Comparison of ENCODE assay signal across 19 cellular contexts in genomic region chr14:91484744-91485143, GRCh38. TPM values are rescaled to one million over a fixed set of nuclear protein-coding genes. Genes with fewer than 3 reads are reported as not detected.
DNase-seq lines count a peak whose midpoint lies in the region; ATAC-seq, FAIRE-seq and TF ChIP-seq lines count a peak whose summit lies in the region.
"Had no signal": no experiment of that assay in that cellular context is flagged by ENCODE, and none has a peak within 500 bp of the region (broad histone marks: within the 10 kb centered on the region; RNA-seq: fewer than 3 reads in every experiment).

No MANE protein-coding gene starts in this region.

- H3K4me1 Mint-ChIP-seq in brain: peaks cover 44% of the 10 kb centered on the region
- peaks cover 12 to 38% of the 10 kb centered on the region in 2 donors for H3K4me1 Mint-ChIP-seq in stimulated activated naive B cell treated with anti-CD40 and anti-IgM and Interleukin-4, amounts not matched to agents 10 μg/mL and 1 μg/mL and 100 μg/mL, for 72 hours

- H3K9me3 Mint-ChIP-seq in brain: no peaks in the 10 kb centered on the region
- H3K9me3 Mint-ChIP-seq in stimulated activated naive B cell treated with anti-CD40 and anti-IgM and Interleukin-4, amounts not matched to agents 10 μg/mL and 1 μg/mL and 100 μg/mL, for 72 hours: no peaks in the 10 kb centered on the region
- H3K9me3 Mint-ChIP-seq: T-helper 2 cell treated with Interferon-gamma antibody and Interleukin-4, amounts not matched to agents 5 μg/mL and 100 μg/mL, for 36 hours had no signal

- H3K36me3 ChIP-seq in HepG2 (replicated peaks in 1 of 2; ENCODE audit: control insufficient read depth in 1 of 2, insufficient read depth in 2 of 2, low read length in 2 of 2): peaks cover 22 to 93% of the 10 kb centered on the region in 2 experiments
- H3K36me3 ChIP-seq in right lobe of liver: peaks cover 0 to 57% (median 26%) of the 10 kb centered on the region in 4 donors

- TF ChIP-seq POLR2A in HepG2 (IDR thresholded peaks at IDR 0.05; ENCODE audit: insufficient read depth in 1 of 2, low read depth in 2 of 2, low read length in 2 of 2) (no peak), right lobe of liver (IDR thresholded peaks at IDR 0.05) (no peak)

- no peaks in the 10 kb centered on the region for H3K9me3 ChIP-seq in HepG2 (ENCODE audit: low read length)
- H3K9me3 ChIP-seq in right lobe of liver: no peaks in the 10 kb centered on the region
- H3K9me3 ChIP-seq: MG63, right atrium auricular region had no signal

- POLR2A ChIA-PET in HepG2 (lab: Yijun Ruan, JAX): no interaction called here

- FAIRE-seq in HepG2 (lab: Jason Lieb, UNC): no peak
- FAIRE-seq: islet of Langerhans had no signal

- no peak overlapping the region for H3K4me2 ChIP-seq in HepG2 (ENCODE audit: low read depth, low read length)

- H2AFZ ChIP-seq in HepG2 (ENCODE audit: low read length): no peak overlapping the region

- TF ChIP-seq CTCF in HepG2 (CRISPR knock-in tag; IDR thresholded peaks at IDR 0.05) (no peak), right lobe of liver (IDR thresholded peaks at IDR 0.05) (no peak), brain (conservative IDR thresholded peaks at IDR 0.05) (no peak)

- no peak overlapping the region for H3K9ac ChIP-seq in HepG2 (ENCODE audit: insufficient read depth, low read depth, low read length)

- peaks cover 36% of the 10 kb centered on the region for H3K79me2 ChIP-seq in HepG2 (ENCODE audit: insufficient read depth, low read length)

- ATAC-seq in HepG2 (no peak), right lobe of liver (no peak), HG02610 (IDR thresholded peaks at IDR 0.05; ENCODE audit: unreplicated experiment) (peak; percentile 54), HG03175 (IDR thresholded peaks at IDR 0.05; ENCODE audit: unreplicated experiment) (no peak)
- ATAC-seq in stimulated activated naive B cell treated with anti-CD40 and anti-IgM and Interleukin-4, amounts not matched to agents 10 μg/mL and 1 μg/mL and 100 μg/mL, for 72 hours (replicated peaks): peak in 1 of 2 donors; percentile 55

- no peaks in the 10 kb centered on the region for H3K27me3 Mint-ChIP-seq in brain
- H3K27me3 Mint-ChIP-seq in stimulated activated naive B cell treated with anti-CD40 and anti-IgM and Interleukin-4, amounts not matched to agents 10 μg/mL and 1 μg/mL and 100 μg/mL, for 72 hours: no peaks in the 10 kb centered on the region

- DNase-seq in HepG2 (ENCODE audit: low spot score) (no peak), right lobe of liver (no peak), KG1 (lab: John Stamatoyannopoulos, UW) (no peak), activated gamma-delta T cell (lab: John Stamatoyannopoulos, UW) (no peak)
- no peak for DNase-seq in stimulated activated naive B cell treated with anti-CD40 and anti-IgM and Interleukin-4, amounts not matched to agents 10 μg/mL and 1 μg/mL and 100 μg/mL, for 72 hours
- DNase-seq: activated CD4-positive, alpha-beta T cell treated with anti-CD3 and anti-CD28 coated beads, Interleukin-2, amount 50 U/mL, for 4 hours; GF-D8; head of caudate nucleus; mesendoderm; MG63; NCI-H2029; NCI-H510A; SIG-M5 had no signal

- peaks cover 11% of the 10 kb centered on the region for H4K20me1 ChIP-seq in HepG2 (ENCODE audit: insufficient read depth, low read length)

- TF ChIP-seq EP300 in HepG2 (IDR thresholded peaks at IDR 0.05; ENCODE audit: low read depth in 2 of 2, low read length in 2 of 2) (no peak), HepG2 (CRISPR knock-in tag; IDR thresholded peaks at IDR 0.05; ENCODE audit: borderline replicate concordance) (no peak)

- TF ChIP-seq RAD21 in HepG2 (CRISPR knock-in tag; IDR thresholded peaks at IDR 0.05): no peak

- no peak overlapping the region for H3K4me3 ChIP-seq in HepG2 (replicated peaks in 1 of 3; ENCODE audit: insufficient read depth in 1 of 3, low read depth in 2 of 3, low read length in 3 of 3)
- no peak overlapping the region for H3K4me3 ChIP-seq in right lobe of liver
- H3K4me3 ChIP-seq: MG63, right atrium auricular region had no signal

- H3K4me3 Mint-ChIP-seq in brain: peak overlapping the region in 1 of 5 experiments; percentile 1
- no peak overlapping the region for H3K4me3 Mint-ChIP-seq in stimulated activated naive B cell treated with anti-CD40 and anti-IgM and Interleukin-4, amounts not matched to agents 10 μg/mL and 1 μg/mL and 100 μg/mL, for 72 hours
- H3K4me3 Mint-ChIP-seq: T-helper 2 cell treated with Interferon-gamma antibody and Interleukin-4, amounts not matched to agents 5 μg/mL and 100 μg/mL, for 36 hours had no signal

- intact Hi-C loops in HepG2 (cut with micrococcal nuclease; ENCODE audit: unreplicated experiment) (loop anchor here (10.0 kb wide), 1 partner anchor 80 kb away; no protein-coding TSS in a partner anchor), right lobe of liver (cut with DNase I) (no loop called here)

- in situ Hi-C loops in HepG2 (cut with HindIII; ENCODE audit: extremely low pct_ligation_motif_present, low pct_unique_long_range_greater_than_20kb): no loop called here

- H3K36me3 Mint-ChIP-seq in brain: peaks cover 75% of the 10 kb centered on the region
- H3K36me3 Mint-ChIP-seq in stimulated activated naive B cell treated with anti-CD40 and anti-IgM and Interleukin-4, amounts not matched to agents 10 μg/mL and 1 μg/mL and 100 μg/mL, for 72 hours: peaks cover 44 to 55% of the 10 kb centered on the region in 2 donors

- H3K27ac ChIP-seq in HepG2 (ENCODE audit: extremely low read length, insufficient read depth, low read length) (no peak overlapping the region), right lobe of liver (no peak overlapping the region)
- H3K27ac ChIP-seq: right atrium auricular region had no signal

- H3K27me3 ChIP-seq in HepG2 (ENCODE audit: control insufficient read depth in 1 of 2, insufficient read depth in 2 of 2, low read length in 2 of 2) (no peaks in the 10 kb centered on the region; a peak in 1 of 5 replicates), right lobe of liver (no peaks in the 10 kb centered on the region)
- H3K27me3 ChIP-seq: MG63, right atrium auricular region had no signal

- WGBS in HepG2 (ENCODE audit: low lambda C conversion rate): 95% methylated on average over 2 of the region's 2 CpGs
- WGBS in right lobe of liver (ENCODE audit: insufficient coverage, low coverage, low lambda C conversion rate, missing lambda C conversion rate): 57% methylated on average over 2 of the region's 2 CpGs

- H3K4me1 ChIP-seq in HepG2 (ENCODE audit: insufficient read depth, low read length) (no peaks in the 10 kb centered on the region), right lobe of liver (peaks cover 0 to 31% (median 14%) of the 10 kb centered on the region in 4 donors)

- CTCF ChIA-PET in HepG2 (lab: Yijun Ruan, JAX; ENCODE audit: low intra/inter-chr PET ratio, low total read pairs): no interaction called here

- peak overlapping the region in 4 of 5 experiments; percentile 12 to 39 (median 25) for H3K27ac Mint-ChIP-seq in brain
- H3K27ac Mint-ChIP-seq in stimulated activated naive B cell treated with anti-CD40 and anti-IgM and Interleukin-4, amounts not matched to agents 10 μg/mL and 1 μg/mL and 100 μg/mL, for 72 hours: peak overlapping the region; percentile 72
- H3K27ac Mint-ChIP-seq: T-helper 2 cell treated with Interferon-gamma antibody and Interleukin-4, amounts not matched to agents 5 μg/mL and 100 μg/mL, for 36 hours had no signal

- BruUV-seq in HepG2 (replicated peaks; lab: Mats Ljungman, UMichigan): no TSS peak

TF ChIP-seq in HepG2, 621 proteins besides CTCF, POLR2A, EP300 and RAD21:
- TF ChIP-seq NR2F2 (IDR thresholded peaks at IDR 0.05; ENCODE audit: borderline replicate concordance, low read depth) (no peak), ATF7 (IDR thresholded peaks at IDR 0.05) (0 out of 2 replicates have a peak, but pooled peaks have one; percentile 5), ATF7 (CRISPR knock-in tag; IDR thresholded peaks at IDR 0.05) (no peak), KDM5B (CRISPR knock-in tag; IDR thresholded peaks at IDR 0.05; ENCODE audit: borderline replicate concordance) (no peak)

RNA-seq across cellular contexts. Expression of gene PPP4R3A, which starts 25.4 kb away (rescaled TPM):
- total RNA-seq in HepG2 (2016; rRNA removed; fragmentation: Illumina TruSeq; extraction: Trizol): 57.4 and 89.0 TPM in 2 replicates
- 19.7 and 21.2 TPM in 2 replicates for total RNA-seq in HepG2 (2016; cell fraction: cytosol; rRNA removed; fragmentation: Illumina TruSeq; extraction: Trizol; ENCODE audit: low read depth)
- 60.8 and 82.7 TPM in 2 replicates for total RNA-seq in HepG2 (2016; cell fraction: insoluble cytoplasmic fraction; rRNA removed; fragmentation: Illumina TruSeq; extraction: Trizol)
- total RNA-seq in HepG2 (2016; cell fraction: membrane; rRNA removed; fragmentation: Illumina TruSeq; extraction: Trizol): 40.5 and 42.1 TPM in 2 replicates
- 63.0 and 72.1 TPM in 2 replicates for total RNA-seq in HepG2 (2016; cell fraction: nucleus; rRNA removed; fragmentation: Illumina TruSeq; extraction: Trizol)
- 22.3 and 22.5 TPM in 2 replicates for polyA plus RNA-seq in HepG2 (2011; rRNA removed)
- polyA plus RNA-seq in HepG2 (2011; cell fraction: cytosol; rRNA removed): 11.4 and 17.4 TPM in 2 replicates
- 26.8 and 27.5 TPM in 2 replicates for polyA plus RNA-seq in HepG2 (2011; cell fraction: nucleus; rRNA removed)
- 39.0 and 43.9 TPM in 2 replicates for polyA plus RNA-seq in HepG2 (2012)
- polyA plus RNA-seq in HepG2 (2016; cell fraction: cytosol; fragmentation: Illumina TruSeq; extraction: Trizol; ENCODE audit: low read depth): 4.7 and 5.3 TPM in 2 replicates
- polyA plus RNA-seq in HepG2 (2016; cell fraction: insoluble cytoplasmic fraction; fragmentation: Illumina TruSeq; extraction: Trizol; ENCODE audit: low read depth): 74.1 and 82.9 TPM in 2 replicates
- 18.0 and 19.0 TPM in 2 replicates for polyA plus RNA-seq in HepG2 (2016; cell fraction: membrane; fragmentation: Illumina TruSeq; extraction: Trizol; ENCODE audit: low read depth)
- 99.9 and 101 TPM in 2 replicates for polyA plus RNA-seq in HepG2 (2016; cell fraction: nucleus; fragmentation: Illumina TruSeq; extraction: Trizol; ENCODE audit: insufficient read depth, low read depth)
- 16.2 and 31.7 TPM in 2 replicates for polyA minus RNA-seq in HepG2 (2011; rRNA and poly(A)+ RNA removed; ENCODE audit: low replicate concordance)
- polyA minus RNA-seq in HepG2 (2011; cell fraction: cytosol; rRNA and poly(A)+ RNA removed): 26.6 and 29.5 TPM in 2 replicates
- 68.9 and 69.3 TPM in 2 replicates for polyA minus RNA-seq in HepG2 (2011; cell fraction: nucleus; rRNA and poly(A)+ RNA removed)
- total RNA-seq in right lobe of liver: 10 to 100 TPM; 30.5 to 45.9 (median 39.6) TPM
- 43.4 TPM for polyA plus RNA-seq in brain (ENCODE audit: insufficient read depth, low read depth, low replicate concordance)
